16 cellular contexts compared by ENCODE assay signal in genomic region chr2:215684448-215685217, GRCh38.
DNase-seq lines count a peak whose midpoint lies in the region; ATAC-seq and TF ChIP-seq lines count a peak whose summit lies in the region.
"Had no signal": no experiment of that assay in that cellular context is flagged by ENCODE, and none has a peak within 500 bp of the region (broad histone marks: within the 10 kb centered on the region; RNA-seq: fewer than 3 reads in every experiment).

No MANE protein-coding gene starts in this region.

- peak overlapping the region; percentile 47 for H2BK120ac ChIP-seq in trophoblast cell (ENCODE audit: insufficient read depth, low read length, poor library complexity)

- H3K23ac ChIP-seq in trophoblast cell (ENCODE audit: low read length), result no peak overlapping the region

- no peak overlapping the region for H2AK5ac ChIP-seq in trophoblast cell (ENCODE audit: low read length)

- TF ChIP-seq EP300 in upper lobe of left lung (IDR thresholded peaks at IDR 0.05), result no peak

- no peak overlapping the region for H3K18ac ChIP-seq in trophoblast cell (ENCODE audit: low read length)

- CTCF ChIA-PET in Calu3 (lab: Charles Lee), result no interaction called here

- H3K27me3 ChIP-seq in trophoblast cell (ENCODE audit: insufficient read depth, low read length) (no peaks in the 10 kb centered on the region), upper lobe of left lung (no peaks in the 10 kb centered on the region)
- H3K27me3 ChIP-seq: right atrium auricular region had no signal

- H3K14ac ChIP-seq in trophoblast cell (ENCODE audit: low read length), result peak overlapping the region; percentile 24

- H3K36me3 ChIP-seq in trophoblast cell (ENCODE audit: control insufficient read depth in 1 of 2, insufficient read depth in 2 of 2, low read length in 2 of 2) (no peaks in the 10 kb centered on the region), upper lobe of left lung (no peaks in the 10 kb centered on the region)
- H3K36me3 ChIP-seq: right atrium auricular region had no signal

- H3K27me3 Mint-ChIP-seq in Calu3 (ENCODE audit: unreplicated experiment), result no peaks in the 10 kb centered on the region
- H3K27me3 Mint-ChIP-seq: stimulated activated naive CD8-positive, alpha-beta T cell treated with anti-CD3 and anti-CD28 coated beads, Interleukin-15, amount 100 ng/mL, for 72 hours had no signal

- no peak overlapping the region for H4K12ac ChIP-seq in trophoblast cell (ENCODE audit: low read depth, low read length)

- H4K8ac ChIP-seq in trophoblast cell (ENCODE audit: low read depth, low read length), result no peak overlapping the region

- H3K79me2 ChIP-seq in trophoblast cell (ENCODE audit: control insufficient read depth, insufficient read depth, low read length, poor library complexity), result no peaks in the 10 kb centered on the region

- peaks cover 50% of the 10 kb centered on the region for H3K4me1 Mint-ChIP-seq in Calu3 (ENCODE audit: low read depth, unreplicated experiment)

- H3K27ac ChIP-seq in trophoblast cell (ENCODE audit: low read depth, low read length) (no peak overlapping the region), upper lobe of left lung (no peak overlapping the region)
- H3K27ac ChIP-seq: right atrium auricular region had no signal

- intact Hi-C loops in Calu3 (cut with micrococcal nuclease; ENCODE audit: unreplicated experiment), result loop anchor here (5.0 kb wide), 2 partner anchors 152 to 232 kb away; no protein-coding TSS in a partner anchor

- H3K9me3 ChIP-seq in trophoblast cell (ENCODE audit: insufficient read depth, low read depth, low read length) (no peaks in the 10 kb centered on the region), upper lobe of left lung (no peaks in the 10 kb centered on the region)
- H3K9me3 ChIP-seq: right atrium auricular region had no signal

- H3K4me2 ChIP-seq in trophoblast cell (ENCODE audit: low read length), result no peak overlapping the region

- peak overlapping the region; percentile 79 for H2BK12ac ChIP-seq in trophoblast cell (ENCODE audit: low read length)

- peak overlapping the region; percentile 24 for H3K4ac ChIP-seq in trophoblast cell (ENCODE audit: low read depth, low read length)

- ATAC-seq in upper lobe of left lung (ENCODE audit: low FRiP score in 2 of 2), result no peak
- ATAC-seq: stimulated activated naive CD8-positive, alpha-beta T cell treated with anti-CD3 and anti-CD28 coated beads, Interleukin-15, amount 100 ng/mL, for 72 hours had no signal

- BruUV-seq in Calu3 (replicated peaks; lab: Mats Ljungman, UMichigan), result no TSS peak

- TF ChIP-seq CTCF in Calu3 (IDR thresholded peaks at IDR 0.05; ENCODE audit: unreplicated experiment), result no peak
- no peak for TF ChIP-seq CTCF in upper lobe of left lung (IDR thresholded peaks at IDR 0.05)

- TF ChIP-seq POLR2A in upper lobe of left lung (IDR thresholded peaks at IDR 0.05), result no peak

- H4K91ac ChIP-seq in trophoblast cell (ENCODE audit: low read depth, low read length), result peak overlapping the region; percentile 63

- peaks cover 28% of the 10 kb centered on the region for H3K79me1 ChIP-seq in trophoblast cell (ENCODE audit: low read length)

- no CpG with 5 or more reads among the region's 4 CpGs for WGBS in trophoblast cell (ENCODE audit: extremely low coverage, insufficient coverage, insufficient read length)
- WGBS in upper lobe of left lung, 2 donors, result 78 to 84% methylated on average over 4 of the region's 4 CpGs

- peaks cover 11% of the 10 kb centered on the region for H3K36me3 Mint-ChIP-seq in Calu3 (ENCODE audit: insufficient read depth, unreplicated experiment)
- H3K36me3 Mint-ChIP-seq: CD4-positive, alpha-beta memory T cell had no signal

- H3K9ac ChIP-seq in trophoblast cell (ENCODE audit: low read length), result no peak overlapping the region

- H2BK5ac ChIP-seq in trophoblast cell (ENCODE audit: low read depth, low read length, poor library complexity), result peak overlapping the region; percentile 54

- peak overlapping the region; percentile 86 for H3K27ac Mint-ChIP-seq in Calu3 (ENCODE audit: unreplicated experiment)
- H3K27ac Mint-ChIP-seq: stimulated activated naive CD8-positive, alpha-beta T cell treated with anti-CD3 and anti-CD28 coated beads, Interleukin-15, amount 100 ng/mL, for 72 hours had no signal

- H2AFZ ChIP-seq in trophoblast cell (ENCODE audit: insufficient read depth, low read length, poor library complexity), result no peak overlapping the region

- H3K4me1 ChIP-seq in trophoblast cell (ENCODE audit: control insufficient read depth in 1 of 2, insufficient read depth in 2 of 2, low read length in 2 of 2), result peaks cover 2 to 7% of the 10 kb centered on the region in 2 experiments
- H3K4me1 ChIP-seq in upper lobe of left lung, result peaks cover 0 to 14% (median 13%) of the 10 kb centered on the region in 4 donors
- H3K4me1 ChIP-seq: right atrium auricular region had no signal

- no peak for DNase-seq in Calu3
- DNase-seq in RPMI7951 (ENCODE audit: low read depth), result peak; percentile 71
- DNase-seq in fibroblast of peridontal ligament (ENCODE audit: extremely low read depth), result peak; percentile 84
- DNase-seq in trophoblast cell, result peak in 1 of 2 donors; percentile 51
- no peak for DNase-seq in NCI-H2107 treated with DMSO at 0.1 percent for 48 hours (lab: John Stamatoyannopoulos, UW; ENCODE audit: unreplicated experiment)
- DNase-seq in NCI-H526 treated with DMSO at 0.1 percent for 48 hours (lab: John Stamatoyannopoulos, UW), result no peak
- DNase-seq in NCI-H187 (lab: John Stamatoyannopoulos, UW), result no peak
- DNase-seq in upper lobe of left lung, result no peak
- DNase-seq: activated CD4-positive, alpha-beta T cell treated with anti-CD3 and anti-CD28 coated beads, Interleukin-2, amount 50 U/mL, for 48 hours; caudate nucleus; CD4-positive, alpha-beta memory T cell; NCI-H1417; NCI-H748 treated with DMSO at 0.1 percent for 48 hours; SHP77 treated with DMSO at 0.1 percent for 48 hours; stimulated activated naive CD8-positive, alpha-beta T cell treated with anti-CD3 and anti-CD28 coated beads, Interleukin-15, amount 100 ng/mL, for 72 hours had no signal

- no peak overlapping the region for H3K4me3 Mint-ChIP-seq in Calu3 (ENCODE audit: low read depth, unreplicated experiment)
- H3K4me3 Mint-ChIP-seq: CD4-positive, alpha-beta memory T cell; stimulated activated naive CD8-positive, alpha-beta T cell treated with anti-CD3 and anti-CD28 coated beads, Interleukin-15, amount 100 ng/mL, for 72 hours had no signal

- peaks cover 3% of the 10 kb centered on the region for H3K9me3 Mint-ChIP-seq in Calu3 (ENCODE audit: low read depth, unreplicated experiment)

- no peak overlapping the region for H3K4me3 ChIP-seq in trophoblast cell (ENCODE audit: low read depth, low read length)
- no peak overlapping the region for H3K4me3 ChIP-seq in upper lobe of left lung
- H3K4me3 ChIP-seq: right atrium auricular region had no signal

Comparison
In these comparisons a context has a peak if more than half of its experiments do, and no peak if none do; other contexts are left out.
1. DNase-seq: peak in RPMI7951 (single experiment) and fibroblast of peridontal ligament (single experiment); none in Calu3 (single experiment), NCI-H2107 treated with DMSO at 0.1 percent for 48 hours (single experiment), NCI-H526 treated with DMSO at 0.1 percent for 48 hours (single experiment), NCI-H187 (0 of 2) and upper lobe of left lung (0 of 2).